In the genomic region with DNA sequence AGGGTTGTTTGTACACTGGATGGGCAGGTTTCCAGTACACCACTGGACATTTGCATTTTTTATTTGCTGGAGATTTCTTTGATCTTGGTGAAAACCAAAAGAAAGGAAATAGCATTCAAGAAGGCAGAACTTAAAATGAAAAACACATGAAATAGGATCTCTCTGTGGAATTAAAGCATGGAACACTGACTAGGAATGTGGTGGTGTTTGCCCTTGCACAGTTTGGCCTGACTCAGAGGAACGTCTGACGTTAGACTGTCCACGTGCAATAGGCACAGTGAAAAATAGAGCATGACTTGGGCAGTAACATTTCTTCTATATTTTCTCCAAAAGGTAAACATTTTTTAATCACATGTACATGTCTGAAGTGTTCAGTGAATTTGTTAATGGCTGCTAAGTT, we compare ENCODE assay signal across 18 cellular contexts.
DNase-seq lines count a peak whose midpoint lies in the region; ATAC-seq, FAIRE-seq and TF ChIP-seq lines count a peak whose summit lies in the region.
"Had no signal": no experiment of that assay in that cellular context is flagged by ENCODE, and none has a peak within 500 bp of the region (broad histone marks: within the 10 kb centered on the region; RNA-seq: fewer than 3 reads in every experiment).

No MANE protein-coding gene starts in this region.

- no peak for DNase-seq in Right ventricle myocardium superior
- no peak for DNase-seq in left cardiac atrium
- peak; percentile 45 for DNase-seq in bronchial epithelial cell (ENCODE audit: low read depth)
- peak; percentile 76 for DNase-seq in iris pigment epithelial cell (ENCODE audit: low read depth)
- DNase-seq in DMS 273 treated with DMSO at 0.1 percent for 48 hours (lab: John Stamatoyannopoulos, UW), result no peak
- DNase-seq in globus pallidus (ENCODE audit: low spot score), result no peak
- DNase-seq: 8988T; activated effector memory CD4-positive, alpha-beta T cell treated with anti-CD3 and anti-CD28 coated beads, Interleukin-2, amount 50 U/mL, for 16 hours; effector memory CD8-positive, alpha-beta T cell; NCI-H1417; NCI-H2227 treated with DMSO at 0.1 percent for 48 hours; NK-92 treated with Interleukin-12 subunit alpha and Interleukin-12 subunit beta, amount 100 ng/mL, for 24 hours; occipital lobe; thyroid gland had no signal

- H3K36me3 ChIP-seq in bronchial epithelial cell (ENCODE audit: control insufficient read depth, insufficient read depth, low read length), result no peaks in the 10 kb centered on the region
- H3K36me3 ChIP-seq: cardiac muscle cell, thyroid gland had no signal

- intact Hi-C loops in Right ventricle myocardium superior (cut with DNase I), result no loop called here
- intact Hi-C loops in left cardiac atrium (cut with DNase I), result no loop called here

- FAIRE-seq in bronchial epithelial cell (lab: Jason Lieb, UNC), result no peak

- TF ChIP-seq CTCF in bronchial epithelial cell (IDR thresholded peaks at IDR 0.05; ENCODE audit: insufficient read depth, low read length, severe bottlenecking), result no peak

- H3K4me3 ChIP-seq in bronchial epithelial cell (ENCODE audit: low read depth, low read length), result no peak overlapping the region
- H3K4me3 ChIP-seq: cardiac muscle cell, thyroid gland had no signal

- ATAC-seq in Right ventricle myocardium superior (ENCODE audit: poor library complexity) (peak; percentile 55), left cardiac atrium (no peak), GM21529 (IDR thresholded peaks at IDR 0.05; ENCODE audit: unreplicated experiment) (no peak), HG02852 (IDR thresholded peaks at IDR 0.05; ENCODE audit: unreplicated experiment) (no peak)
- ATAC-seq: effector memory CD8-positive, alpha-beta T cell; WTC11 had no signal

- H3K27me3 ChIP-seq in bronchial epithelial cell (ENCODE audit: control insufficient read depth, insufficient read depth, low read length), result no peaks in the 10 kb centered on the region
- H3K27me3 ChIP-seq: cardiac muscle cell, thyroid gland had no signal

Comparison
In these comparisons a context has a peak if more than half of its experiments do, and no peak if none do; other contexts are left out.
1. DNase-seq: peak in bronchial epithelial cell (single experiment) and iris pigment epithelial cell (single experiment); none in Right ventricle myocardium superior (single experiment), left cardiac atrium (single experiment), DMS 273 treated with DMSO at 0.1 percent for 48 hours (single experiment) and globus pallidus (single experiment).